8 cellular contexts compared by ENCODE assay signal in the genomic region with DNA sequence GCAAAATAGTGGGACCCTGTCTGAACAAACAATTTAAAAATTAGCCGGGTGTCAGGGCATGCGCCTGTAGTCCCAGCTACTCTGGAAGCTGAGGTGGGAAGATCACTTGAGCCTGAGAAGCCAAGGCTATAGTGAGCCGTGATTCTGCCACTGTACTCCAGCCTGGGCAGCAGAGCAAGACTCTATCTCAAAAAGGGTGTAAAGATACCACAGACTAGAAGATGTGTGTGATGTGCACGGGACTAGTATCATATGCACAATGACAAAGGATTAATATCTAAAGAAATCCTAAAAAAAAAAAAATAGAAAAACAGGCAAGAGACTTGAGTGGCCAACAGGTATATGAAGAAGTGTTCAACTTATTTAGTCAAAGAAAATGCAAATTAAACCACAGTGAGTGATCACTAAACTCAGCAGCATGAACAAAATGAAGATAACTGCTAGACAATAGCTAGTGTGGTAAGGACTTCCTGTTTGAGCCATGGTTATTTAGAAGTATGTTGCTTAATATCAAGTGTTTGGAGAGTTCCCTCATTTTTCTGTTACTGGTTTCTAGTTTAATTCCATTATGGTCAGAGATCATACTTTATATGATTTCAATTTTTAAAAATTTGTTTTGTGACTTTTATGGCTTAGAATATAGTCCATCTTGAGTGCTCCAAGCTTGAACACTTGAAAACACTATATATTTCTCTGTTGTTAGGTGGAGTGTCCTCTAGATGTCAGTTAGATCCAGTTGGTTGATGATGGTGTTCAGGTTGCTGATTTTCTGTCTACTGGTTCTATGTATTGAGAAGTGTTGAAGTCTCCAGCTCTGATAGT. TPM values are rescaled to one million over a fixed set of nuclear protein-coding genes. Genes with fewer than 3 reads are reported as not detected.
DNase-seq lines count a peak whose midpoint lies in the region; ATAC-seq and TF ChIP-seq lines count a peak whose summit lies in the region.

No MANE protein-coding gene starts in this region.

- DNase-seq in activated CD8-positive, alpha-beta memory T cell treated with anti-CD3 and anti-CD28 coated beads, Interleukin-2, amount 10 ng/mL, durations not matched to agents 7 days and 5 days: no peak
- no peak for DNase-seq in activated CD8-positive, alpha-beta memory T cell treated with anti-CD3 and anti-CD28 coated beads, Interleukin-2, amount 50 U/mL, for 48 hours
- DNase-seq in KBM-7 (peak; percentile 71), RWPE1 (ENCODE audit: low spot score) (no peak)
- DNase-seq in activated CD4-positive, alpha-beta memory T cell treated with anti-CD3 and anti-CD28 coated beads, Interleukin-2, amount 10 ng/mL, durations not matched to agents 7 days and 5 days: no peak
- DNase-seq in stimulated activated naive CD8-positive, alpha-beta T cell treated with anti-CD3 and anti-CD28 coated beads, Interleukin-15, Interleukin-2, amounts not matched to agents 100 U/mL and 50 U/mL, for 24 hours: no peak
- DNase-seq in stimulated activated CD4-positive, alpha-beta T cell treated with anti-CD3 and anti-CD28 coated beads, Interleukin-2, amount 100 ng/mL, for 48 hours: no peak

- no peak overlapping the region for H3K27ac ChIP-seq in RWPE1

- in situ Hi-C loops in KBM-7 (cut with MboI; ENCODE audit: low pct_unique_long_range_greater_than_20kb, low sequenced_read_pairs): no loop called here

- POLR2A ChIA-PET in activated CD4-positive, alpha-beta memory T cell treated with anti-CD3 and anti-CD28 coated beads, Interleukin-2, amount 10 ng/mL, durations not matched to agents 7 days and 5 days (lab: Charles Lee): interaction anchor here (0.8 to 3.4 kb wide), 7 partner anchors 10 to 91 kb away, joined by 3 to 25 read pairs (median 3); a partner anchor contains a TSS
- POLR2A ChIA-PET in RWPE1 (lab: Yijun Ruan, JAX; ENCODE audit: low non-redundant PET): no interaction called here

- TF ChIP-seq CTCF in RWPE1 (conservative IDR thresholded peaks at IDR 0.05; ENCODE audit: low read depth): no peak

- no peaks in the 10 kb centered on the region for H3K9me3 Mint-ChIP-seq in activated CD8-positive, alpha-beta memory T cell treated with anti-CD3 and anti-CD28 coated beads, Interleukin-2, amount 10 ng/mL, durations not matched to agents 7 days and 5 days (ENCODE audit: low read depth)
- no peaks in the 10 kb centered on the region for H3K9me3 Mint-ChIP-seq in activated CD4-positive, alpha-beta memory T cell treated with anti-CD3 and anti-CD28 coated beads, Interleukin-2, amount 10 ng/mL, durations not matched to agents 7 days and 5 days

- H3K27me3 Mint-ChIP-seq in activated CD8-positive, alpha-beta memory T cell treated with anti-CD3 and anti-CD28 coated beads, Interleukin-2, amount 10 ng/mL, durations not matched to agents 7 days and 5 days: no peaks in the 10 kb centered on the region
- no peaks in the 10 kb centered on the region for H3K27me3 Mint-ChIP-seq in activated CD4-positive, alpha-beta memory T cell treated with anti-CD3 and anti-CD28 coated beads, Interleukin-2, amount 10 ng/mL, durations not matched to agents 7 days and 5 days

- peak; percentile 93 for ATAC-seq in activated CD8-positive, alpha-beta memory T cell treated with anti-CD3 and anti-CD28 coated beads, Interleukin-2, amount 10 ng/mL, durations not matched to agents 7 days and 5 days
- ATAC-seq in stimulated activated naive CD8-positive, alpha-beta T cell treated with anti-CD3 and anti-CD28 coated beads, Interleukin-15, Interleukin-2, amounts not matched to agents 100 U/mL and 50 U/mL, for 24 hours: peak; percentile 84
- ATAC-seq in GM18870 (IDR thresholded peaks at IDR 0.05; ENCODE audit: unreplicated experiment): no peak

- peaks cover 5% of the 10 kb centered on the region for H3K36me3 Mint-ChIP-seq in activated CD8-positive, alpha-beta memory T cell treated with anti-CD3 and anti-CD28 coated beads, Interleukin-2, amount 10 ng/mL, durations not matched to agents 7 days and 5 days
- H3K36me3 Mint-ChIP-seq in activated CD4-positive, alpha-beta memory T cell treated with anti-CD3 and anti-CD28 coated beads, Interleukin-2, amount 10 ng/mL, durations not matched to agents 7 days and 5 days (ENCODE audit: low read depth): peaks cover 10% of the 10 kb centered on the region

- H3K27ac Mint-ChIP-seq in activated CD8-positive, alpha-beta memory T cell treated with anti-CD3 and anti-CD28 coated beads, Interleukin-2, amount 10 ng/mL, durations not matched to agents 7 days and 5 days: peak overlapping the region; percentile 92
- peak overlapping the region; percentile 78 for H3K27ac Mint-ChIP-seq in activated CD4-positive, alpha-beta memory T cell treated with anti-CD3 and anti-CD28 coated beads, Interleukin-2, amount 10 ng/mL, durations not matched to agents 7 days and 5 days

- peak overlapping the region; percentile 43 for H3K4me3 Mint-ChIP-seq in activated CD8-positive, alpha-beta memory T cell treated with anti-CD3 and anti-CD28 coated beads, Interleukin-2, amount 10 ng/mL, durations not matched to agents 7 days and 5 days
- H3K4me3 Mint-ChIP-seq in activated CD4-positive, alpha-beta memory T cell treated with anti-CD3 and anti-CD28 coated beads, Interleukin-2, amount 10 ng/mL, durations not matched to agents 7 days and 5 days: peak overlapping the region; percentile 6

- H3K4me1 Mint-ChIP-seq in activated CD8-positive, alpha-beta memory T cell treated with anti-CD3 and anti-CD28 coated beads, Interleukin-2, amount 10 ng/mL, durations not matched to agents 7 days and 5 days: peaks cover 38% of the 10 kb centered on the region
- peaks cover 32% of the 10 kb centered on the region for H3K4me1 Mint-ChIP-seq in activated CD4-positive, alpha-beta memory T cell treated with anti-CD3 and anti-CD28 coated beads, Interleukin-2, amount 10 ng/mL, durations not matched to agents 7 days and 5 days

- CTCF ChIA-PET in activated CD8-positive, alpha-beta memory T cell treated with anti-CD3 and anti-CD28 coated beads, Interleukin-2, amount 10 ng/mL, durations not matched to agents 7 days and 5 days (lab: Charles Lee): interaction anchor here (0.9 to 1.4 kb wide), 14 partner anchors 11 to 628 kb away, joined by 3 to 8 read pairs (median 4); a partner anchor contains a TSS
- CTCF ChIA-PET in activated CD4-positive, alpha-beta memory T cell treated with anti-CD3 and anti-CD28 coated beads, Interleukin-2, amount 10 ng/mL, durations not matched to agents 7 days and 5 days (lab: Charles Lee): interaction anchor here (0.6 to 1.6 kb wide), 4 partner anchors 12 to 40 kb away, joined by 3 to 5 read pairs (median 4); a partner anchor contains a TSS
- CTCF ChIA-PET in RWPE1 (lab: Yijun Ruan, JAX): interaction anchor here (0.6 to 1.2 kb wide), 4 partner anchors 15 to 80 kb away, joined by 3 to 5 read pairs (median 4); a partner anchor contains a TSS

RNA-seq across cellular contexts. Expression of a gene that starts 14.7 kb away (rescaled TPM):
- 10 to 100 TPM; 19.0 to 24.6 TPM for total RNA-seq in activated CD8-positive, alpha-beta memory T cell treated with anti-CD3 and anti-CD28 coated beads, Interleukin-2, amount 10 ng/mL, durations not matched to agents 7 days and 5 days
- total RNA-seq in activated CD4-positive, alpha-beta memory T cell treated with anti-CD3 and anti-CD28 coated beads, Interleukin-2, amount 10 ng/mL, durations not matched to agents 7 days and 5 days: 10 to 100 TPM; 14.3 to 14.9 TPM

RNA-seq across cellular contexts. Expression of a gene that starts 28.4 kb away (rescaled TPM):
- 10 to 100 TPM; 33.8 to 53.4 TPM for total RNA-seq in activated CD8-positive, alpha-beta memory T cell treated with anti-CD3 and anti-CD28 coated beads, Interleukin-2, amount 10 ng/mL, durations not matched to agents 7 days and 5 days
- total RNA-seq in activated CD4-positive, alpha-beta memory T cell treated with anti-CD3 and anti-CD28 coated beads, Interleukin-2, amount 10 ng/mL, durations not matched to agents 7 days and 5 days: 10 to 100 TPM; 32.8 to 35.8 TPM

RNA-seq across cellular contexts. Expression of a gene that starts 48.9 kb away (rescaled TPM):
- 100 to 1,000 TPM in 1 of 2 experiments, 10 to 100 TPM in 1; 77.2 to 116 TPM for total RNA-seq in activated CD8-positive, alpha-beta memory T cell treated with anti-CD3 and anti-CD28 coated beads, Interleukin-2, amount 10 ng/mL, durations not matched to agents 7 days and 5 days
- 10 to 100 TPM; 95.4 to 97.8 TPM for total RNA-seq in activated CD4-positive, alpha-beta memory T cell treated with anti-CD3 and anti-CD28 coated beads, Interleukin-2, amount 10 ng/mL, durations not matched to agents 7 days and 5 days
